Comparison of ENCODE assay signal across 8 cellular contexts in genomic region chr11:48307760-48308386, GRCh38. TPM values are rescaled to one million over a fixed set of nuclear protein-coding genes. Genes with fewer than 3 reads are reported as not detected.
DNase-seq lines count a peak whose midpoint lies in the region; ATAC-seq, FAIRE-seq and TF ChIP-seq lines count a peak whose summit lies in the region.

No MANE protein-coding gene starts in this region.

- peaks cover 4% of the 10 kb centered on the region for H3K4me1 Mint-ChIP-seq in activated CD4-positive, alpha-beta T cell treated with anti-CD3 and anti-CD28 coated beads for 36 hours

- in situ Hi-C loops in GM13976 (cut with MboI; ENCODE audit: low sequenced_read_pairs, unreplicated experiment), result no loop called here

- peak; percentile 88 for TF ChIP-seq CTCF in GM13976 (IDR thresholded peaks at IDR 0.05; ENCODE audit: borderline replicate concordance, control extremely low read depth, extremely low read depth, insufficient read depth, missing control alignments)

- no peaks in the 10 kb centered on the region for H3K9me3 Mint-ChIP-seq in activated CD4-positive, alpha-beta T cell treated with anti-CD3 and anti-CD28 coated beads for 36 hours (ENCODE audit: low read depth)

- no peaks in the 10 kb centered on the region for H3K36me3 Mint-ChIP-seq in activated CD4-positive, alpha-beta T cell treated with anti-CD3 and anti-CD28 coated beads for 36 hours (ENCODE audit: low read depth)

- peak; percentile 84 for ATAC-seq in HG02970 (IDR thresholded peaks at IDR 0.05; ENCODE audit: low FRiP score, unreplicated experiment)
- peak; percentile 53 for ATAC-seq in activated CD4-positive, alpha-beta T cell treated with anti-CD3 and anti-CD28 coated beads for 36 hours

- H3K27ac Mint-ChIP-seq in activated CD4-positive, alpha-beta T cell treated with anti-CD3 and anti-CD28 coated beads for 36 hours, result no peak overlapping the region

- CTCF ChIA-PET in activated CD4-positive, alpha-beta T cell treated with anti-CD3 and anti-CD28 coated beads for 36 hours (lab: Charles Lee), result interaction anchor here (0.6 to 2.4 kb wide), 8 partner anchors 12 to 799 kb away, joined by 3 to 7 read pairs (median 4); no protein-coding TSS in a partner anchor

- intact Hi-C loops in activated CD4-positive, alpha-beta T cell treated with anti-CD3 and anti-CD28 coated beads for 36 hours (cut with DNase I, micrococcal nuclease), result loop anchor here (1.0 to 10.0 kb wide), 7 partner anchors 136 to 1687 kb away; no protein-coding TSS in a partner anchor

- H3K27me3 Mint-ChIP-seq in activated CD4-positive, alpha-beta T cell treated with anti-CD3 and anti-CD28 coated beads for 36 hours, result peaks cover 8% of the 10 kb centered on the region

- FAIRE-seq in A204.1 (lab: Jason Lieb, UNC), result peak; percentile 71

- no peak overlapping the region for H3K4me3 Mint-ChIP-seq in activated CD4-positive, alpha-beta T cell treated with anti-CD3 and anti-CD28 coated beads for 36 hours

- DNase-seq in GM13976 (ENCODE audit: low spot score) (peak; percentile 67), NCI-H2171 treated with DMSO at 0.1 percent for 48 hours (lab: John Stamatoyannopoulos, UW) (peak; percentile 48), dermis microvascular lymphatic vessel endothelial cell (ENCODE audit: low read depth in 2 of 2) (peak; percentile 21 to 51), lung microvascular endothelial cell (ENCODE audit: low read depth in 2 of 2) (peak; percentile 52 to 64)
- peak; percentile 84 for DNase-seq in activated CD4-positive, alpha-beta T cell treated with anti-CD3 and anti-CD28 coated beads for 36 hours
- peak; percentile 8 to 33 for DNase-seq in stimulated activated CD8-positive, alpha-beta memory T cell treated with anti-CD3 and anti-CD28 coated beads, Interleukin-4, amount 100 ng/mL, for 1 hour (ENCODE audit: low read depth in 2 of 2, low spot score in 1 of 2)

- POLR2A ChIA-PET in activated CD4-positive, alpha-beta T cell treated with anti-CD3 and anti-CD28 coated beads for 36 hours (lab: Charles Lee), result no interaction called here

RNA-seq across cellular contexts. Expression of gene OR4S1, which starts 1.9 kb away (rescaled TPM):
- not detected for total RNA-seq in activated CD4-positive, alpha-beta T cell treated with anti-CD3 and anti-CD28 coated beads for 36 hours
- total RNA-seq in dermis microvascular lymphatic vessel endothelial cell (not detected in 2 replicates), lung microvascular endothelial cell (not detected in 2 replicates)

RNA-seq across cellular contexts. Expression of gene OR4C3, which starts 16.8 kb away (rescaled TPM):
- total RNA-seq in activated CD4-positive, alpha-beta T cell treated with anti-CD3 and anti-CD28 coated beads for 36 hours, result not detected
- not detected in 2 replicates for total RNA-seq in dermis microvascular lymphatic vessel endothelial cell
- not detected in 2 replicates for total RNA-seq in lung microvascular endothelial cell

RNA-seq across cellular contexts. Expression of gene OR4X1, which starts 44.2 kb away (rescaled TPM):
- total RNA-seq in activated CD4-positive, alpha-beta T cell treated with anti-CD3 and anti-CD28 coated beads for 36 hours, result not detected
- not detected in 2 replicates for total RNA-seq in dermis microvascular lymphatic vessel endothelial cell
- total RNA-seq in lung microvascular endothelial cell, result not detected in 2 replicates

RNA-seq across cellular contexts. Expression of gene OR4C5, which starts 58.4 kb away (rescaled TPM):
- not detected for total RNA-seq in activated CD4-positive, alpha-beta T cell treated with anti-CD3 and anti-CD28 coated beads for 36 hours
- not detected in 2 replicates for total RNA-seq in dermis microvascular lymphatic vessel endothelial cell
- not detected in 2 replicates for total RNA-seq in lung microvascular endothelial cell

Comparison
In these comparisons a context has a peak if more than half of its experiments do, and no peak if none do; other contexts are left out.
1. Peak in every context shown above with its lines: DNase-seq and ATAC-seq.
2. DNase-seq: peak in every context shown above with its lines; median percentile 84 in activated CD4-positive, alpha-beta T cell treated with anti-CD3 and anti-CD28 coated beads for 36 hours; 67 in GM13976; 58 in lung microvascular endothelial cell; 48 in NCI-H2171 treated with DMSO at 0.1 percent for 48 hours; 36 in dermis microvascular lymphatic vessel endothelial cell; 20 in stimulated activated CD8-positive, alpha-beta memory T cell treated with anti-CD3 and anti-CD28 coated beads, Interleukin-4, amount 100 ng/mL, for 1 hour.